Comparison of ENCODE assay signal across 22 cellular contexts in genomic region chr1:192615055-192615454, GRCh38. TPM values are rescaled to one million over a fixed set of nuclear protein-coding genes. Genes with fewer than 3 reads are reported as not detected.
DNase-seq lines count a peak whose midpoint lies in the region; ATAC-seq and TF ChIP-seq lines count a peak whose summit lies in the region.
"Had no signal": no experiment of that assay in that cellular context is flagged by ENCODE, and none has a peak within 500 bp of the region (broad histone marks: within the 10 kb centered on the region; RNA-seq: fewer than 3 reads in every experiment).

No MANE protein-coding gene starts in this region.

- H3K4me2 ChIP-seq in DOHH2 (ENCODE audit: low read length) (peak overlapping the region; percentile 47), HCT116 (ENCODE audit: low read length) (no peak overlapping the region)
- H3K4me2 ChIP-seq: BLaER1 had no signal

- H3K27ac ChIP-seq in DOHH2 (ENCODE audit: low read depth, low read length) (peak overlapping the region; percentile 73), HCT116 (ENCODE audit: low read depth, low read length) (no peak overlapping the region), breast epithelium (no peak overlapping the region)
- H3K27ac ChIP-seq: BLaER1, pancreas, sigmoid colon, stomach had no signal

- POLR2A ChIA-PET in HCT116 (lab: Charles Lee): no interaction called here

- peak; percentile 50 for ATAC-seq in GM19035 (IDR thresholded peaks at IDR 0.05; ENCODE audit: unreplicated experiment)
- no peak for ATAC-seq in HCT116
- ATAC-seq in HG03378 (IDR thresholded peaks at IDR 0.05; ENCODE audit: unreplicated experiment): peak; percentile 69
- ATAC-seq: esophagus mucosa, pancreas, PC-3 had no signal

- H3K36me3 ChIP-seq in DOHH2 (ENCODE audit: control insufficient read depth, low read length) (no peaks in the 10 kb centered on the region), HCT116 (ENCODE audit: control insufficient read depth in 1 of 2, insufficient read depth in 2 of 2, low read length in 2 of 2) (no peaks in the 10 kb centered on the region), breast epithelium (no peaks in the 10 kb centered on the region)
- H3K36me3 ChIP-seq: BLaER1, pancreas, sigmoid colon, stomach had no signal

- H4K20me1 ChIP-seq in DOHH2 (ENCODE audit: control insufficient read depth, insufficient read depth, low read depth, low read length): no peaks in the 10 kb centered on the region
- H4K20me1 ChIP-seq in HCT116 (ENCODE audit: insufficient read depth): no peaks in the 10 kb centered on the region
- H4K20me1 ChIP-seq: BLaER1 had no signal

- intact Hi-C loops in HCT116 (cut with micrococcal nuclease): loop anchor here (10.0 kb wide), 1 partner anchor 410 kb away; no protein-coding TSS in a partner anchor
- intact Hi-C loops in breast epithelium (cut with DNase I; ENCODE audit: low total_unique reads): no loop called here

- peaks cover 24% of the 10 kb centered on the region for H3F3A ChIP-seq in DOHH2 (ENCODE audit: control insufficient read depth, insufficient read depth)

- H3K9me2 ChIP-seq in DOHH2 (replicated peaks; ENCODE audit: control insufficient read depth, low read length) (no peaks in the 10 kb centered on the region), HCT116 (ENCODE audit: insufficient read depth) (no peaks in the 10 kb centered on the region; the same call in 1 of the 2 replicates)

- TF ChIP-seq CTCF in DOHH2 (IDR thresholded peaks at IDR 0.05; ENCODE audit: low read depth, low read length, poor library complexity, severe bottlenecking) (no peak), HCT116 (IDR thresholded peaks at IDR 0.05 in 2 of 3, conservative IDR thresholded peaks at IDR 0.05 in 1 of 3; ENCODE audit: borderline replicate concordance in 1 of 3, insufficient read depth in 1 of 3, low read depth in 2 of 3, low read length in 2 of 3) (no peak), breast epithelium (IDR thresholded peaks at IDR 0.05) (no peak)

- no peak for TF ChIP-seq POLR2A in HCT116 (IDR thresholded peaks at IDR 0.05; ENCODE audit: borderline replicate concordance, extremely low read depth, insufficient read depth, insufficient read length)
- TF ChIP-seq POLR2A in breast epithelium (IDR thresholded peaks at IDR 0.05): no peak

- H3K9me3 ChIP-seq in DOHH2 (ENCODE audit: control insufficient read depth, insufficient read depth, low read length) (no peaks in the 10 kb centered on the region), HCT116 (ENCODE audit: control insufficient read depth in 1 of 2, insufficient read depth in 1 of 2, low read depth in 1 of 2, low read length in 2 of 2) (no peaks in the 10 kb centered on the region), breast epithelium (no peaks in the 10 kb centered on the region)
- H3K9me3 ChIP-seq: BLaER1, pancreas, sigmoid colon, stomach had no signal

- no TSS peak for BruUV-seq in HCT116 (replicated peaks; lab: Mats Ljungman, UMichigan)

- H2AFZ ChIP-seq in HCT116 (ENCODE audit: low read depth, low read length, poor library complexity, severe bottlenecking): peak overlapping the region; percentile 13

- RAD21 ChIA-PET in HCT116 (lab: Charles Lee; ENCODE audit: low non-redundant PET in 1 of 2, low total read pairs in 2 of 2, uncharacterized antibody in 2 of 2, unreplicated experiment in 2 of 2): no interaction called here

- H3K79me2 ChIP-seq in DOHH2 (ENCODE audit: control insufficient read depth, low read length) (no peaks in the 10 kb centered on the region), HCT116 (ENCODE audit: insufficient read depth, low read length) (no peaks in the 10 kb centered on the region)

- CTCF ChIA-PET in HCT116 (lab: Charles Lee): interaction anchor here (1.8 kb wide), 1 partner anchor 192 kb away, joined by 4 read pairs; no protein-coding TSS in a partner anchor

- H3K4me3 ChIP-seq in DOHH2 (ENCODE audit: low read length): peak overlapping the region; percentile 29
- H3K4me3 ChIP-seq in HCT116 (replicated peaks in 1 of 2; ENCODE audit: low read depth in 1 of 2, low read length in 2 of 2): no peak overlapping the region
- no peak overlapping the region for H3K4me3 ChIP-seq in breast epithelium
- H3K4me3 ChIP-seq: BLaER1, pancreas, sigmoid colon, stomach had no signal

- H3K4me1 ChIP-seq in DOHH2 (ENCODE audit: control insufficient read depth, low read length): peaks cover 73% of the 10 kb centered on the region
- peaks cover 0 to 4% of the 10 kb centered on the region in 2 experiments; a peak in 1 of 4 replicates for H3K4me1 ChIP-seq in HCT116 (ENCODE audit: control insufficient read depth in 1 of 2, insufficient read depth in 2 of 2, low read length in 2 of 2)
- H3K4me1 ChIP-seq in breast epithelium: no peaks in the 10 kb centered on the region
- H3K4me1 ChIP-seq: sigmoid colon had no signal

- no peak for TF ChIP-seq RAD21 in HCT116 (IDR thresholded peaks at IDR 0.05; ENCODE audit: low read depth)

- H3K9ac ChIP-seq in HCT116 (ENCODE audit: low read length): no peak overlapping the region
- H3K9ac ChIP-seq: BLaER1 had no signal

- no peak for DNase-seq in HCT116 (ENCODE audit: low read depth, low spot score)
- DNase-seq in COR-L47 (lab: John Stamatoyannopoulos, UW): no peak
- no peak for DNase-seq in breast epithelium (ENCODE audit: low spot score in 2 of 2)
- DNase-seq in NCI-H1092 treated with DMSO at 0.1 percent for 48 hours (lab: John Stamatoyannopoulos, UW): no peak
- DNase-seq in stimulated activated CD4-positive, alpha-beta T cell treated with anti-CD3 and anti-CD28 coated beads, Interleukin-2, amount 100 ng/mL, for 48 hours: no peak
- DNase-seq: activated CD4-positive, CD25-positive, alpha-beta regulatory T cell; caudate nucleus; DMS 273 treated with DMSO at 0.1 percent for 48 hours; IMR-90; NCI-H1930; NCI-H524 treated with DMSO at 0.1 percent for 48 hours; pancreas; PC-3; sigmoid colon; stomach had no signal

- H3K27me3 ChIP-seq in DOHH2 (ENCODE audit: control insufficient read depth, low read length): no peaks in the 10 kb centered on the region
- no peaks in the 10 kb centered on the region for H3K27me3 ChIP-seq in HCT116 (ENCODE audit: insufficient read depth, low read length)
- H3K27me3 ChIP-seq in breast epithelium: no peaks in the 10 kb centered on the region
- H3K27me3 ChIP-seq: BLaER1, pancreas, sigmoid colon, stomach had no signal

TF ChIP-seq in HCT116, 20 proteins besides CTCF, POLR2A, EP300 and RAD21:
- TF ChIP-seq CBX3 (IDR thresholded peaks at IDR 0.05; ENCODE audit: low read depth): no peak
- no peak for TF ChIP-seq MAX (IDR thresholded peaks at IDR 0.05)
- no peak for TF ChIP-seq SRF (IDR thresholded peaks at IDR 0.05; ENCODE audit: low read depth)
- TF ChIP-seq ELF1 (IDR thresholded peaks at IDR 0.05; ENCODE audit: borderline replicate concordance, low read depth): no peak
- TF ChIP-seq JUND (IDR thresholded peaks at IDR 0.05): no peak
- no peak for TF ChIP-seq EGR1 (IDR thresholded peaks at IDR 0.05; ENCODE audit: low read depth)
- TF ChIP-seq EZH2phosphoT487 (IDR thresholded peaks at IDR 0.05; ENCODE audit: borderline replicate concordance): no peak
- no peak for TF ChIP-seq ZNF274 (IDR thresholded peaks at IDR 0.05; ENCODE audit: low read depth, low read length)
- no peak for TF ChIP-seq ATF3 (IDR thresholded peaks at IDR 0.05)
- TF ChIP-seq REST (IDR thresholded peaks at IDR 0.05; ENCODE audit: low read depth): no peak
- TF ChIP-seq SP1 (IDR thresholded peaks at IDR 0.05; ENCODE audit: low read depth): no peak
- TF ChIP-seq TCF7L2 (IDR thresholded peaks at IDR 0.05; ENCODE audit: borderline replicate concordance, extremely low read depth, insufficient read depth, insufficient read length): no peak
TF ChIP-seq in HCT116: peak in this region for 0.

RNA-seq across cellular contexts. Expression of gene RGS13, which starts 20.9 kb away (rescaled TPM):
- total RNA-seq in HCT116 (2021; ENCODE audit: unreplicated experiment) (not detected), breast epithelium (1 to 10 TPM in 1 of 3 donors, under 1 TPM in 2; 0.29 to 3.2 (median 0.33) TPM)
- polyA plus RNA-seq in HCT116 (2012): not detected in 2 replicates
- total RNA-seq: activated CD8-positive, alpha-beta memory T cell treated with anti-CD3 and anti-CD28 coated beads for 36 hours; esophagus mucosa; IMR-90; SK-MEL-5 had no signal
- polyA plus RNA-seq: IMR-90 had no signal

RNA-seq across cellular contexts. Expression of gene RGS1, which starts 39.5 kb away (rescaled TPM):
- total RNA-seq in HCT116 (2021; ENCODE audit: unreplicated experiment) (not detected), breast epithelium (100 to 1,000 TPM in 2 of 3 donors, 10 to 100 TPM in 1; 13.6 to 210 (median 189) TPM)
- polyA plus RNA-seq in HCT116 (2012): not detected in 2 replicates
- total RNA-seq: IMR-90, PC-3 had no signal
- polyA plus RNA-seq: IMR-90 had no signal

Comparison
In these comparisons a context has a peak if more than half of its experiments do, and no peak if none do; other contexts are left out.
1. RNA of gene RGS1, which starts 39.5 kb away (total RNA-seq): 13.6 to 210 TPM in breast epithelium; not detected in HCT116 (single experiment); every median in the first group is over 10 times any median in the second.